18 cellular contexts compared by ENCODE assay signal in the genomic region with DNA sequence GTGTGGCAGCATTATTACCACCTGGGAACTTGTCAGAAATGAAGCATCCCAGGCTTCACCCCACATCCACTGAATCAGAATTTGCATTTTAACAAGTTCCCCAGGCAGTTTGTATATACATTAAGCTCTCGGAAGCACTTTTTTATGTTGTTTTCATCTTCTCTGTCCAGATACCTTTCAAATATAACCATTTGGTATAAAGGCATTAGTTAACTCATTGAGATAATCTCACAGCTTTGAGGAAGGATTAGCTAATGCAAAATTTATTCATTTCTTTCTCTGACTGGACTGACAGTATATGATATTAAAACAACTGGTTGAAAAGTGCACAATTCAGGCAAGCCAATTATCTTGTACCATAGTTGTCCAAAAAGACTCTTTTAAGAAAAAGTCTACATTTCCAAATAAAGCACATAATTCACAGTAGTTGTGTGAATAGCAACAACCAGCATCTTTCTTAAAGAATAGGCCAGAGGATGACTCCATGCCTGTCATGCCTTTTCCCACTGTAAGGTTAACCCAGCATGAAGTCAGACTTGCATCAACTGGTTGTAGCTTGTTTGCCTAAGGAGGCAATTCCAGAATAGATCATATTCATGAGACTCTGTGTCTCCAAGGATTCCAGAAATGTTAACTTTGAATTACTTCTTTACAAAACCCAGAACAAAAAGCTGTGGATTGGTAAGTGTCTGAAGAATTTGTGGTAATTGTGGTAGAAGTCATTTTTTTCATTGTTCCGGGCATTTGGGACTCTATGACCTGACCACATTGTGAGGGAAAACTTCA.
DNase-seq lines count a peak whose midpoint lies in the region; ATAC-seq and TF ChIP-seq lines count a peak whose summit lies in the region.
"Had no signal": no experiment of that assay in that cellular context is flagged by ENCODE, and none has a peak within 500 bp of the region (broad histone marks: within the 10 kb centered on the region; RNA-seq: fewer than 3 reads in every experiment).

No MANE protein-coding gene starts in this region.

- H3K18ac ChIP-seq in neuronal stem cell (ENCODE audit: low read length): no peak overlapping the region

- ATAC-seq in RWPE2 (ENCODE audit: low read depth) (peak; percentile 73), heart right ventricle (no peak)
- ATAC-seq: K562; naive thymus-derived CD8-positive, alpha-beta T cell had no signal

- H3K79me1 ChIP-seq in neuronal stem cell (ENCODE audit: low read depth, low read length): no peaks in the 10 kb centered on the region

- no peak overlapping the region for H3K4ac ChIP-seq in neuronal stem cell (ENCODE audit: low read length)

- no peak overlapping the region for H3K4me2 ChIP-seq in neuronal stem cell (ENCODE audit: insufficient read depth, low read length, poor library complexity, severe bottlenecking)
- H3K4me2 ChIP-seq in MM.1S (ENCODE audit: low read depth, low read length): no peak overlapping the region

- H2BK15ac ChIP-seq in neuronal stem cell (ENCODE audit: low read length): no peak overlapping the region

- TF ChIP-seq CTCF in AG10803 (conservative IDR thresholded peaks at IDR 0.05; ENCODE audit: low read length) (no peak), RWPE2 (IDR thresholded peaks at IDR 0.05; ENCODE audit: poor library complexity, severe bottlenecking) (no peak), epithelial cell of esophagus (IDR thresholded peaks at IDR 0.05; ENCODE audit: insufficient read depth, low read depth, low read length, missing control alignments) (no peak), heart right ventricle (IDR thresholded peaks at IDR 0.05) (no peak), MM.1S (IDR thresholded peaks at IDR 0.05; ENCODE audit: low read length) (no peak)

- no peaks in the 10 kb centered on the region for H3K9me3 ChIP-seq in RWPE2 (ENCODE audit: severe bottlenecking)
- H3K9me3 ChIP-seq in neuronal stem cell (replicated peaks in 1 of 2; ENCODE audit: control insufficient read depth in 2 of 2, insufficient read depth in 1 of 2, low read depth in 1 of 2, low read length in 2 of 2): no peaks in the 10 kb centered on the region
- peaks cover 0 to 6% (median 0%) of the 10 kb centered on the region in 11 donors for H3K9me3 ChIP-seq in heart right ventricle
- H3K9me3 ChIP-seq in MM.1S (replicated peaks; ENCODE audit: insufficient read depth, low read length): no peaks in the 10 kb centered on the region

- no peak overlapping the region for H3K4me3 ChIP-seq in AG10803 (ENCODE audit: low read length)
- no peak overlapping the region for H3K4me3 ChIP-seq in RWPE2 (ENCODE audit: severe bottlenecking)
- H3K4me3 ChIP-seq in epithelial cell of esophagus (ENCODE audit: low read length): no peak overlapping the region
- H3K4me3 ChIP-seq in neuronal stem cell (ENCODE audit: low read length in 2 of 2): no peak overlapping the region
- H3K4me3 ChIP-seq in heart right ventricle: no peak overlapping the region
- no peak overlapping the region for H3K4me3 ChIP-seq in MM.1S (ENCODE audit: low read length)
- H3K4me3 ChIP-seq: K562 had no signal

- H3K14ac ChIP-seq in neuronal stem cell (ENCODE audit: low read length): no peak overlapping the region

- H3K27ac ChIP-seq in RWPE2 (ENCODE audit: poor library complexity, severe bottlenecking) (peak overlapping the region; percentile 31), neuronal stem cell (replicated peaks; ENCODE audit: low read length) (no peak overlapping the region), heart right ventricle (no peak overlapping the region), MM.1S (ENCODE audit: low read length) (no peak overlapping the region)
- H3K27ac ChIP-seq: RWPE1 had no signal

- H3K36me3 ChIP-seq in RWPE2 (ENCODE audit: low read depth) (no peaks in the 10 kb centered on the region), neuronal stem cell (replicated peaks in 1 of 2; ENCODE audit: control insufficient read depth in 2 of 2, insufficient read depth in 2 of 2, low read length in 2 of 2) (no peaks in the 10 kb centered on the region), heart right ventricle (no peaks in the 10 kb centered on the region), MM.1S (replicated peaks; ENCODE audit: insufficient read depth, low read length) (no peaks in the 10 kb centered on the region)

- no CpG with 5 or more reads among the region's 2 CpGs for WGBS in neuronal stem cell (ENCODE audit: extremely low coverage in 2 of 2, insufficient read length in 2 of 2, insufficient replicate concordance in 1 of 2), 2 donors
- WGBS in heart right ventricle, 2 donors: 97 to 98% methylated on average over 2 of the region's 2 CpGs

- H3K9ac ChIP-seq in neuronal stem cell (ENCODE audit: low read depth, low read length, poor library complexity) (no peak overlapping the region), MM.1S (ENCODE audit: low read length) (no peak overlapping the region)

- no peak overlapping the region for H2AK5ac ChIP-seq in neuronal stem cell (ENCODE audit: low read depth, low read length)

- no peak overlapping the region for H2BK120ac ChIP-seq in neuronal stem cell (ENCODE audit: low read depth, low read length)

- no peaks in the 10 kb centered on the region for H3K79me2 ChIP-seq in MM.1S (ENCODE audit: low read length)

- H3K27me3 ChIP-seq in RWPE2 (ENCODE audit: insufficient read depth, poor library complexity, severe bottlenecking) (no peaks in the 10 kb centered on the region), neuronal stem cell (ENCODE audit: control insufficient read depth in 3 of 3, insufficient read depth in 3 of 3, low read depth in 1 of 3, low read length in 3 of 3) (no peaks in the 10 kb centered on the region), heart right ventricle (no peaks in the 10 kb centered on the region), MM.1S (replicated peaks; ENCODE audit: insufficient read depth, low read length) (no peaks in the 10 kb centered on the region)

- no peaks in the 10 kb centered on the region for H3F3A ChIP-seq in MM.1S (ENCODE audit: insufficient read depth, low read length)

- intact Hi-C loops in heart right ventricle (cut with DNase I): no loop called here

- H2BK12ac ChIP-seq in neuronal stem cell (ENCODE audit: low read length): no peak overlapping the region

- H4K20me1 ChIP-seq in MM.1S (ENCODE audit: insufficient read depth, low read length): no peaks in the 10 kb centered on the region

- no peak overlapping the region for H4K8ac ChIP-seq in neuronal stem cell (ENCODE audit: low read depth, low read length)

- no peaks in the 10 kb centered on the region for H3K9me2 ChIP-seq in MM.1S (replicated peaks; ENCODE audit: insufficient read depth, low read length)

- H2BK5ac ChIP-seq in neuronal stem cell (ENCODE audit: low read length): no peak overlapping the region

- H4K91ac ChIP-seq in neuronal stem cell (ENCODE audit: low read depth, low read length, poor library complexity): no peak overlapping the region

- peaks cover 9% of the 10 kb centered on the region for H3K4me1 ChIP-seq in RWPE2 (ENCODE audit: insufficient read depth, poor library complexity, severe bottlenecking)
- peaks cover 0 to 5% of the 10 kb centered on the region in 2 donors for H3K4me1 ChIP-seq in neuronal stem cell (ENCODE audit: control insufficient read depth in 2 of 2, insufficient read depth in 1 of 2, low read depth in 1 of 2, low read length in 2 of 2)
- H3K4me1 ChIP-seq in heart right ventricle: no peaks in the 10 kb centered on the region
- H3K4me1 ChIP-seq in MM.1S (ENCODE audit: low read length): no peaks in the 10 kb centered on the region

- DNase-seq in AG10803 (ENCODE audit: low read depth) (peak; percentile 96), RWPE2 (ENCODE audit: low spot score) (no peak), epithelial cell of esophagus (ENCODE audit: low read depth) (peak; percentile 96), neuronal stem cell (ENCODE audit: low spot score) (no peak), heart right ventricle (no peak), MM.1S (no peak), NCI-H2227 treated with DMSO at 0.1 percent for 48 hours (lab: John Stamatoyannopoulos, UW) (no peak)
- no peak for DNase-seq in activated naive CD4-positive, alpha-beta T cell treated with Interleukin-2 at 50 U/mL for 16 hours
- DNase-seq: activated CD4-positive, alpha-beta T cell treated with anti-CD3 and anti-CD28 coated beads for 1 hour; activated naive CD8-positive, alpha-beta T cell treated with anti-CD3 and anti-CD28 coated beads for 36 hours; DMS53; mesenchymal stem cell; naive thymus-derived CD8-positive, alpha-beta T cell; NCI-H1694 treated with DMSO at 0.1 percent for 48 hours; NCI-H446 treated with DMSO at 0.1 percent for 48 hours; stimulated activated CD8-positive, alpha-beta memory T cell treated with anti-CD3 and anti-CD28 coated beads, Interleukin-4, amount 100 ng/mL, for 48 hours had no signal

- H2AFZ ChIP-seq in neuronal stem cell (ENCODE audit: low read length): peak overlapping the region; percentile 43
- no peak overlapping the region for H2AFZ ChIP-seq in MM.1S (ENCODE audit: low read length)

- H3K23ac ChIP-seq in neuronal stem cell (ENCODE audit: low read depth, low read length, poor library complexity): no peak overlapping the region

Comparison
In these comparisons a context has a peak if more than half of its experiments do, and no peak if none do; other contexts are left out.
1. DNase-seq: peak in AG10803 (single experiment) and epithelial cell of esophagus (single experiment); none in RWPE2 (single experiment), neuronal stem cell (single experiment), activated naive CD4-positive, alpha-beta T cell treated with Interleukin-2 at 50 U/mL for 16 hours (single experiment), heart right ventricle (0 of 2), MM.1S (single experiment) and NCI-H2227 treated with DMSO at 0.1 percent for 48 hours (single experiment).